In the genomic region with DNA sequence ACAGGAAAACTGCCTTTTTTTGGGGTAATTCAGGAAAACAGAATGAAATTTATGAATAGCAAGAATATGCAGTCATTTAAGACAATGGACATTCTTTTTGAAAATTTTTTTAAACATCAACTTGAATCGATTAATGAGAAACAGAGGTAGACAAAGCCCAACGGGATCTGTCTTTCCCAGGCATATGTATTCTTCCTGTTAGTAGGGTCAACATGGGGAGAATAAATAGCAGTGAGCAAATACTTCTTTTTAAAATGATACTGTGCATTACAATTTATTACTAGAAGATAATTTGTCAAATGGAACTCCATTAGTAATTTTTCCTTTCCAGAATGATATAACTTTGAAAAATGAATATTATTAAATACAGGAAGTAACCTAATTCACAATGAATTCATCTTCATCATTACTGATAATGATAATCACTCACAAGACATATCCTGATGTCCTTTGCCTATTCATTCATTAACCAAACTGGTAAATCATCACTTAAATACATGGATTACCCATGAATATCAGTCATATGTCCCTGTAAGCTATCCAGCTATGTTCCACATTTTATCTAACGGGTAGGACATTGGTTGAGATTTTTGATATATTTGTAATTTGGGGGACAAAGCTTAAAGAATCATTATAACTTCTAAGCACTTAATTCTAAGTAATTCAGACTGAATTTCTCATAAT, we compare ENCODE assay signal across 13 cellular contexts.
"Had no signal": no experiment of that assay in that cellular context is flagged by ENCODE, and none has a peak within 500 bp of the region (broad histone marks: within the 10 kb centered on the region; RNA-seq: fewer than 3 reads in every experiment).

No MANE protein-coding gene starts in this region.

- DNase-seq: activated CD4-positive, alpha-beta T cell treated with anti-CD3 and anti-CD28 coated beads for 36 hours; activated CD8-positive, alpha-beta memory T cell treated with anti-CD3 and anti-CD28 coated beads, Interleukin-2, amount 50 U/mL, for 48 hours; activated CD8-positive, alpha-beta T cell treated with anti-CD3 and anti-CD28 coated beads for 36 hours; activated naive CD4-positive, alpha-beta T cell treated with anti-CD3 and anti-CD28 coated beads for 36 hours; central memory CD4-positive, alpha-beta T cell; cortex of kidney; effector CD8-positive, alpha-beta T cell; glutamatergic neuron; left lung; ovary; T1000; WERI-Rb-1 had no signal

- FAIRE-seq: urothelium cell line had no signal

- H3K9me3 ChIP-seq: left lung, ovary had no signal

- H3K4me3 ChIP-seq: left lung, ovary had no signal

- H3K27ac ChIP-seq: left lung, ovary, WERI-Rb-1 had no signal

- H3K4me1 ChIP-seq: left lung had no signal

- H3K36me3 ChIP-seq: left lung, ovary, WERI-Rb-1 had no signal

- H3K27me3 ChIP-seq: left lung, ovary had no signal
